ENCODE assay signal across 23 cellular contexts in genomic region chr5:50715001-50715400, GRCh38. TPM values are rescaled to one million over a fixed set of nuclear protein-coding genes. Genes with fewer than 3 reads are reported as not detected.
DNase-seq lines count a peak whose midpoint lies in the region; ATAC-seq and TF ChIP-seq lines count a peak whose summit lies in the region.
"Had no signal": no experiment of that assay in that cellular context is flagged by ENCODE, and none has a peak within 500 bp of the region (broad histone marks: within the 10 kb centered on the region; RNA-seq: fewer than 3 reads in every experiment).

No MANE protein-coding gene starts in this region.

- intact Hi-C loops in dendritic cell treated with granulocyte-macrophage colony-stimulating factor and Interleukin-4, amounts not matched to agents 40 ng/mL and 50 ng/mL, for 4 days (cut with micrococcal nuclease), result no loop called here
- intact Hi-C loops in thyroid gland (cut with DNase I), result no loop called here

- CTCF ChIA-PET in activated naive CD4-positive, alpha-beta T cell treated with anti-CD3 and anti-CD28 coated beads, Interleukin-2, amount 10 ng/mL, durations not matched to agents 7 days and 5 days (lab: Charles Lee), result no interaction called here
- CTCF ChIA-PET in T-cell (lab: Charles Lee), result interaction anchor here in 1 of 2 donors (0.5 kb wide), 1 partner anchor 32 kb away, joined by 3 read pairs; no protein-coding TSS in a partner anchor

- H3K4me1 Mint-ChIP-seq in activated naive CD4-positive, alpha-beta T cell treated with anti-CD3 and anti-CD28 coated beads, Interleukin-2, amount 50 U/mL, for 24 hours, result peaks cover 91% of the 10 kb centered on the region
- peaks cover 54% of the 10 kb centered on the region for H3K4me1 Mint-ChIP-seq in activated naive CD4-positive, alpha-beta T cell treated with anti-CD3 and anti-CD28 coated beads, Interleukin-2, amount 10 ng/mL, durations not matched to agents 7 days and 5 days
- peaks cover 90 to 93% (median 90%) of the 10 kb centered on the region in 3 donors for H3K4me1 Mint-ChIP-seq in T-cell
- peaks cover 76% of the 10 kb centered on the region for H3K4me1 Mint-ChIP-seq in dendritic cell treated with granulocyte-macrophage colony-stimulating factor and Interleukin-4, amounts not matched to agents 40 ng/mL and 50 ng/mL, for 4 days (ENCODE audit: low read depth)
- peaks cover 86% of the 10 kb centered on the region for H3K4me1 Mint-ChIP-seq in stimulated activated naive CD8-positive, alpha-beta T cell treated with anti-CD3 and anti-CD28 coated beads, Interleukin-15, amount 100 ng/mL, for 72 hours

- H3K9me3 Mint-ChIP-seq in activated naive CD4-positive, alpha-beta T cell treated with anti-CD3 and anti-CD28 coated beads, Interleukin-2, amount 50 U/mL, for 24 hours, result peaks cover 8% of the 10 kb centered on the region
- peaks cover 1% of the 10 kb centered on the region for H3K9me3 Mint-ChIP-seq in activated naive CD4-positive, alpha-beta T cell treated with anti-CD3 and anti-CD28 coated beads, Interleukin-2, amount 10 ng/mL, durations not matched to agents 7 days and 5 days
- no peaks in the 10 kb centered on the region for H3K9me3 Mint-ChIP-seq in T-cell
- peaks cover 11% of the 10 kb centered on the region for H3K9me3 Mint-ChIP-seq in dendritic cell treated with granulocyte-macrophage colony-stimulating factor and Interleukin-4, amounts not matched to agents 40 ng/mL and 50 ng/mL, for 4 days
- H3K9me3 Mint-ChIP-seq in stimulated activated naive CD8-positive, alpha-beta T cell treated with anti-CD3 and anti-CD28 coated beads, Interleukin-15, amount 100 ng/mL, for 72 hours, result no peaks in the 10 kb centered on the region
- H3K9me3 Mint-ChIP-seq: mesothelial cell of epicardium had no signal

- TF ChIP-seq POLR2A in thyroid gland (IDR thresholded peaks at IDR 0.05), result no peak

- H3K27me3 ChIP-seq in thyroid gland, result no peaks in the 10 kb centered on the region
- H3K27me3 ChIP-seq: heart right ventricle, left lung, MG63, transverse colon had no signal

- H3K27ac ChIP-seq in thyroid gland, result no peak overlapping the region
- H3K27ac ChIP-seq: heart right ventricle, left lung, psoas muscle, transverse colon had no signal

- DNase-seq in activated naive CD4-positive, alpha-beta T cell treated with anti-CD3 and anti-CD28 coated beads, Interleukin-2, amount 10 ng/mL, durations not matched to agents 7 days and 5 days, result no peak
- DNase-seq in T-cell, result no peak
- DNase-seq in stimulated activated naive CD8-positive, alpha-beta T cell treated with anti-CD3 and anti-CD28 coated beads, Interleukin-15, amount 100 ng/mL, for 72 hours, result no peak
- no peak for DNase-seq in DMS79 (lab: John Stamatoyannopoulos, UW)
- DNase-seq in thyroid gland, result no peak
- DNase-seq: activated CD4-positive, alpha-beta T cell treated with anti-CD3 and anti-CD28 coated beads, Interleukin-2, amount 50 U/mL, for 4 hours; amniotic stem cell; dermis blood vessel endothelial cell; heart right ventricle; IMR-90; left lung; MG63; NCI-H146; NCI-H748 treated with DMSO at 0.1 percent for 48 hours; psoas muscle; SHP77; stimulated activated CD4-positive, alpha-beta T cell treated with anti-CD3 and anti-CD28 coated beads, Interleukin-1b, Interleukin-23, amount 100 ng/mL, for 48 hours; stimulated activated naive CD4-positive, alpha-beta T cell treated with Interleukin-2 at 50 U/mL for 16 hours; transverse colon had no signal

- H3K4me3 ChIP-seq in thyroid gland (replicated peaks in 1 of 3), result no peak overlapping the region
- H3K4me3 ChIP-seq: heart right ventricle, left lung, MG63, psoas muscle, transverse colon had no signal

- peaks cover 11% of the 10 kb centered on the region for H3K36me3 Mint-ChIP-seq in activated naive CD4-positive, alpha-beta T cell treated with anti-CD3 and anti-CD28 coated beads, Interleukin-2, amount 50 U/mL, for 24 hours
- peaks cover 36% of the 10 kb centered on the region for H3K36me3 Mint-ChIP-seq in activated naive CD4-positive, alpha-beta T cell treated with anti-CD3 and anti-CD28 coated beads, Interleukin-2, amount 10 ng/mL, durations not matched to agents 7 days and 5 days
- peaks cover 27% of the 10 kb centered on the region for H3K36me3 Mint-ChIP-seq in T-cell
- H3K36me3 Mint-ChIP-seq in dendritic cell treated with granulocyte-macrophage colony-stimulating factor and Interleukin-4, amounts not matched to agents 40 ng/mL and 50 ng/mL, for 4 days (ENCODE audit: low read depth), result peaks cover 15% of the 10 kb centered on the region
- H3K36me3 Mint-ChIP-seq: mesothelial cell of epicardium had no signal

- WGBS in thyroid gland, 2 donors, result 93 to 94% methylated on average over 5 of the region's 5 CpGs

- H3K27ac Mint-ChIP-seq in activated naive CD4-positive, alpha-beta T cell treated with anti-CD3 and anti-CD28 coated beads, Interleukin-2, amount 50 U/mL, for 24 hours, result peak overlapping the region; percentile 84
- no peak overlapping the region for H3K27ac Mint-ChIP-seq in activated naive CD4-positive, alpha-beta T cell treated with anti-CD3 and anti-CD28 coated beads, Interleukin-2, amount 10 ng/mL, durations not matched to agents 7 days and 5 days
- peak overlapping the region; percentile 76 to 81 for H3K27ac Mint-ChIP-seq in T-cell
- peak overlapping the region; percentile 27 for H3K27ac Mint-ChIP-seq in dendritic cell treated with granulocyte-macrophage colony-stimulating factor and Interleukin-4, amounts not matched to agents 40 ng/mL and 50 ng/mL, for 4 days
- peak overlapping the region; percentile 45 to 76 for H3K27ac Mint-ChIP-seq in stimulated activated naive CD8-positive, alpha-beta T cell treated with anti-CD3 and anti-CD28 coated beads, Interleukin-15, amount 100 ng/mL, for 72 hours
- H3K27ac Mint-ChIP-seq: mesothelial cell of epicardium had no signal

- H3K27me3 Mint-ChIP-seq in activated naive CD4-positive, alpha-beta T cell treated with anti-CD3 and anti-CD28 coated beads, Interleukin-2, amount 50 U/mL, for 24 hours, result no peaks in the 10 kb centered on the region
- H3K27me3 Mint-ChIP-seq in activated naive CD4-positive, alpha-beta T cell treated with anti-CD3 and anti-CD28 coated beads, Interleukin-2, amount 10 ng/mL, durations not matched to agents 7 days and 5 days, result no peaks in the 10 kb centered on the region
- no peaks in the 10 kb centered on the region for H3K27me3 Mint-ChIP-seq in T-cell
- H3K27me3 Mint-ChIP-seq in dendritic cell treated with granulocyte-macrophage colony-stimulating factor and Interleukin-4, amounts not matched to agents 40 ng/mL and 50 ng/mL, for 4 days, result no peaks in the 10 kb centered on the region
- no peaks in the 10 kb centered on the region for H3K27me3 Mint-ChIP-seq in stimulated activated naive CD8-positive, alpha-beta T cell treated with anti-CD3 and anti-CD28 coated beads, Interleukin-15, amount 100 ng/mL, for 72 hours

- TF ChIP-seq CTCF in thyroid gland (IDR thresholded peaks at IDR 0.05), result no peak

- H3K4me3 Mint-ChIP-seq in activated naive CD4-positive, alpha-beta T cell treated with anti-CD3 and anti-CD28 coated beads, Interleukin-2, amount 50 U/mL, for 24 hours, result peak overlapping the region; percentile 21
- H3K4me3 Mint-ChIP-seq in activated naive CD4-positive, alpha-beta T cell treated with anti-CD3 and anti-CD28 coated beads, Interleukin-2, amount 10 ng/mL, durations not matched to agents 7 days and 5 days, result no peak overlapping the region
- H3K4me3 Mint-ChIP-seq in T-cell, result peak overlapping the region; percentile 1 to 53 (median 3)
- H3K4me3 Mint-ChIP-seq in dendritic cell treated with granulocyte-macrophage colony-stimulating factor and Interleukin-4, amounts not matched to agents 40 ng/mL and 50 ng/mL, for 4 days, result no peak overlapping the region
- H3K4me3 Mint-ChIP-seq in stimulated activated naive CD8-positive, alpha-beta T cell treated with anti-CD3 and anti-CD28 coated beads, Interleukin-15, amount 100 ng/mL, for 72 hours, result peak overlapping the region; percentile 63 to 64
- H3K4me3 Mint-ChIP-seq: mesothelial cell of epicardium had no signal

- POLR2A ChIA-PET in T-cell (lab: Charles Lee), result interaction anchor here (0.6 to 1.0 kb wide), 4 partner anchors 9 to 134 kb away, joined by 3 to 4 read pairs (median 4); no protein-coding TSS in a partner anchor

- ATAC-seq in T-cell (replicated peaks in 1 of 4) (no peak), HG02763 (IDR thresholded peaks at IDR 0.05; ENCODE audit: unreplicated experiment) (no peak)
- no peak for ATAC-seq in stimulated activated naive CD8-positive, alpha-beta T cell treated with anti-CD3 and anti-CD28 coated beads, Interleukin-15, amount 100 ng/mL, for 72 hours
- ATAC-seq: heart right ventricle, left lung, psoas muscle had no signal

- peaks cover 14 to 17% of the 10 kb centered on the region in 2 donors for H3K4me1 ChIP-seq in thyroid gland
- H3K4me1 ChIP-seq: psoas muscle had no signal

- no peaks in the 10 kb centered on the region for H3K36me3 ChIP-seq in thyroid gland
- H3K36me3 ChIP-seq: heart right ventricle, left lung, MG63, transverse colon had no signal

- H3K9me3 ChIP-seq in thyroid gland, result no peaks in the 10 kb centered on the region
- H3K9me3 ChIP-seq: heart right ventricle, left lung, MG63, psoas muscle, transverse colon had no signal

RNA-seq across cellular contexts. Expression of gene PARP8, which starts 48.6 kb away (rescaled TPM):
- total RNA-seq in T-cell, result 100 to 1,000 TPM in 4 of 5 donors, 10 to 100 TPM in 1; 92.8 to 252 (median 136) TPM
- total RNA-seq in thyroid gland, result 100 to 1,000 TPM in 3 of 4 donors, 10 to 100 TPM in 1; 71.2 to 151 (median 107) TPM

Comparison
In these comparisons a context has a peak if more than half of its experiments do, and no peak if none do; other contexts are left out.
1. H3K4me3 Mint-ChIP-seq: peak in activated naive CD4-positive, alpha-beta T cell treated with anti-CD3 and anti-CD28 coated beads, Interleukin-2, amount 50 U/mL, for 24 hours (single experiment), T-cell (3 of 3) and stimulated activated naive CD8-positive, alpha-beta T cell treated with anti-CD3 and anti-CD28 coated beads, Interleukin-15, amount 100 ng/mL, for 72 hours (2 of 2); none in activated naive CD4-positive, alpha-beta T cell treated with anti-CD3 and anti-CD28 coated beads, Interleukin-2, amount 10 ng/mL, durations not matched to agents 7 days and 5 days (single experiment) and dendritic cell treated with granulocyte-macrophage colony-stimulating factor and Interleukin-4, amounts not matched to agents 40 ng/mL and 50 ng/mL, for 4 days (single experiment).